9 cellular contexts compared by ENCODE assay signal in genomic region chr6:89022747-89023289, GRCh38. TPM values are rescaled to one million over a fixed set of nuclear protein-coding genes. Genes with fewer than 3 reads are reported as not detected.
DNase-seq lines count a peak whose midpoint lies in the region; ATAC-seq and TF ChIP-seq lines count a peak whose summit lies in the region.
"Had no signal": no experiment of that assay in that cellular context is flagged by ENCODE, and none has a peak within 500 bp of the region (broad histone marks: within the 10 kb centered on the region; RNA-seq: fewer than 3 reads in every experiment).

No MANE protein-coding gene starts in this region.

- H3K27me3 ChIP-seq in breast epithelium: no peaks in the 10 kb centered on the region
- no peaks in the 10 kb centered on the region for H3K27me3 ChIP-seq in right lobe of liver
- no peaks in the 10 kb centered on the region for H3K27me3 ChIP-seq in tibial artery

- BruUV-seq in MCF 10A (replicated peaks; lab: Mats Ljungman, UMichigan): no TSS peak

- no peaks in the 10 kb centered on the region for H3K27me3 Mint-ChIP-seq in MCF 10A (ENCODE audit: insufficient read depth, unreplicated experiment)

- H3K9me3 ChIP-seq in breast epithelium (no peaks in the 10 kb centered on the region), right lobe of liver (no peaks in the 10 kb centered on the region), tibial artery (no peaks in the 10 kb centered on the region)

- H3K27ac ChIP-seq in breast epithelium: peak overlapping the region in 1 of 2 donors; percentile 76
- H3K27ac ChIP-seq in right lobe of liver: peak overlapping the region; percentile 5 to 48 (median 22)
- H3K27ac ChIP-seq in tibial artery: peak overlapping the region; percentile 64 to 66

- peak; percentile 40 for DNase-seq in MCF 10A (ENCODE audit: unreplicated experiment)
- DNase-seq in breast epithelium (ENCODE audit: low spot score in 2 of 2): no peak
- DNase-seq in dedifferentiated amniotic fluid mesenchymal stem cell (ENCODE audit: extremely low spot score): peak; percentile 27
- DNase-seq in right lobe of liver: no peak
- no peak for DNase-seq in tibial artery
- DNase-seq in NCI-H524 treated with DMSO at 0.1 percent for 48 hours (lab: John Stamatoyannopoulos, UW): no peak
- no peak for DNase-seq in iPS-NIHi7 (ENCODE audit: extremely low spot score)
- DNase-seq: NCI-H1930 had no signal

- H3K4me1 Mint-ChIP-seq in MCF 10A (ENCODE audit: insufficient read depth, unreplicated experiment): peaks cover 24% of the 10 kb centered on the region

- intact Hi-C loops in MCF 10A (cut with micrococcal nuclease) (no loop called here), breast epithelium (cut with DNase I; ENCODE audit: low total_unique reads) (no loop called here), right lobe of liver (cut with DNase I) (no loop called here), tibial artery (cut with DNase I; ENCODE audit: low total_unique reads) (loop anchor here (5.0 kb wide), 1 partner anchor 59 kb away; the partner anchor contains the start of gene PNRC1)

- TF ChIP-seq CTCF in MCF 10A (IDR thresholded peaks at IDR 0.05; ENCODE audit: unreplicated experiment) (no peak), breast epithelium (IDR thresholded peaks at IDR 0.05) (no peak), right lobe of liver (IDR thresholded peaks at IDR 0.05) (no peak), tibial artery (IDR thresholded peaks at IDR 0.05) (no peak)

- ATAC-seq in right lobe of liver (peak; percentile 55 to 82 (median 68)), GM21447 (IDR thresholded peaks at IDR 0.05; ENCODE audit: unreplicated experiment) (no peak)

- H3K4me3 ChIP-seq in breast epithelium: no peak overlapping the region
- no peak overlapping the region for H3K4me3 ChIP-seq in right lobe of liver
- H3K4me3 ChIP-seq in tibial artery: no peak overlapping the region

- H3K36me3 ChIP-seq in breast epithelium: no peaks in the 10 kb centered on the region
- no peaks in the 10 kb centered on the region for H3K36me3 ChIP-seq in right lobe of liver
- no peaks in the 10 kb centered on the region for H3K36me3 ChIP-seq in tibial artery

- peaks cover 0 to 6% of the 10 kb centered on the region in 2 donors for H3K4me1 ChIP-seq in breast epithelium
- peaks cover 0 to 16% (median 5%) of the 10 kb centered on the region in 4 donors for H3K4me1 ChIP-seq in right lobe of liver
- peaks cover 5 to 48% (median 32%) of the 10 kb centered on the region in 4 donors for H3K4me1 ChIP-seq in tibial artery

- no peak overlapping the region for H3K4me3 Mint-ChIP-seq in MCF 10A (ENCODE audit: unreplicated experiment)

- H3K27ac Mint-ChIP-seq in MCF 10A (ENCODE audit: low read depth, unreplicated experiment): no peak overlapping the region

- TF ChIP-seq POLR2A in breast epithelium (IDR thresholded peaks at IDR 0.05) (no peak), right lobe of liver (IDR thresholded peaks at IDR 0.05) (no peak)

- CTCF ChIA-PET in MCF 10A (lab: Yijun Ruan, JAX): interaction anchor here (0.6 to 1.7 kb wide), 5 partner anchors 13 to 61 kb away, joined by 3 to 4 read pairs (median 4); partner anchors contain the start of gene PNRC1

- POLR2A ChIA-PET in MCF 10A (lab: Yijun Ruan, JAX): interaction anchor here (0.6 to 8.7 kb wide), 7 partner anchors 10 to 343 kb away, joined by 3 to 61 read pairs (median 4); partner anchors contain the start of gene PNRC1

- H3K36me3 Mint-ChIP-seq in MCF 10A (ENCODE audit: insufficient read depth, unreplicated experiment): peaks cover 6% of the 10 kb centered on the region

- H3K9me3 Mint-ChIP-seq in MCF 10A (ENCODE audit: unreplicated experiment): no peaks in the 10 kb centered on the region

RNA-seq across cellular contexts. Expression of gene PNRC1, which starts 57.7 kb away (rescaled TPM):
- total RNA-seq in MCF 10A (2022): 158 and 183 TPM in 2 replicates
- 100 to 1,000 TPM; 221 to 290 (median 230) TPM for total RNA-seq in breast epithelium
- 100 to 1,000 TPM in 3 of 6 experiments, 10 to 100 TPM in 3; 55.4 to 182 (median 105) TPM for total RNA-seq in right lobe of liver

RNA-seq across cellular contexts. Expression of gene RNGTT, which starts 59.4 kb away (rescaled TPM):
- total RNA-seq in MCF 10A (2022) (14.6 and 20.6 TPM in 2 replicates), breast epithelium (10 to 100 TPM in 2 of 3 donors, 1 to 10 TPM in 1; 9.1 to 30.3 (median 22.6) TPM), right lobe of liver (10 to 100 TPM in 2 of 6 experiments, 1 to 10 TPM in 4; 5.7 to 11.2 (median 6.5) TPM)

Comparison
In these comparisons a context has a peak if more than half of its experiments do, and no peak if none do; other contexts are left out.
1. DNase-seq: peak in MCF 10A (single experiment) and dedifferentiated amniotic fluid mesenchymal stem cell (single experiment); none in breast epithelium (0 of 2), right lobe of liver (0 of 3), tibial artery (0 of 2), NCI-H524 treated with DMSO at 0.1 percent for 48 hours (single experiment) and iPS-NIHi7 (single experiment).